ENCODE assay signal across 9 cellular contexts in genomic region chr17:39235555-39236221, GRCh38. TPM values are rescaled to one million over a fixed set of nuclear protein-coding genes. Genes with fewer than 3 reads are reported as not detected.
DNase-seq lines count a peak whose midpoint lies in the region; ATAC-seq and TF ChIP-seq lines count a peak whose summit lies in the region.
"Had no signal": no experiment of that assay in that cellular context is flagged by ENCODE, and none has a peak within 500 bp of the region (broad histone marks: within the 10 kb centered on the region; RNA-seq: fewer than 3 reads in every experiment).

No MANE protein-coding gene starts in this region.

- H3K4me2 ChIP-seq in GM23338: no peak overlapping the region; the same call in 1 of the 2 replicates

- H3K27me3 Mint-ChIP-seq in GM23338 (ENCODE audit: insufficient read depth, low read depth, poor library complexity): peaks cover 13% of the 10 kb centered on the region
- peaks cover 15% of the 10 kb centered on the region for H3K27me3 Mint-ChIP-seq in activated B cell treated with CpG ODN at 0.5 μM for 24 hours

- no peaks in the 10 kb centered on the region for H3K9me2 ChIP-seq in GM23338 (ENCODE audit: insufficient read depth)

- H3K4me1 Mint-ChIP-seq in GM23338: peaks cover 19% of the 10 kb centered on the region
- peaks cover 27% of the 10 kb centered on the region for H3K4me1 Mint-ChIP-seq in activated B cell treated with CpG ODN at 0.5 μM for 24 hours

- no peaks in the 10 kb centered on the region for H3K9me3 ChIP-seq in esophagus muscularis mucosa

- DNase-seq in CMK (ENCODE audit: low read depth) (peak; percentile 51), GM23338 (ENCODE audit: low spot score) (peak; percentile 96), NCI-H2196 treated with DMSO at 0.1 percent for 48 hours (lab: John Stamatoyannopoulos, UW; ENCODE audit: unreplicated experiment) (peak; percentile 4), activated B cell treated with CpG ODN at 0.5 μM for 24 hours (no peak), esophagus muscularis mucosa (ENCODE audit: extremely low spot score) (no peak), posterior vena cava (ENCODE audit: low spot score) (peak; percentile 19), inferior parietal cortex (ENCODE audit: extremely low spot score) (no peak)

- H3K9me3 Mint-ChIP-seq in GM23338 (no peaks in the 10 kb centered on the region), activated B cell treated with CpG ODN at 0.5 μM for 24 hours (no peaks in the 10 kb centered on the region)
- H3K9me3 Mint-ChIP-seq: T-helper 1 cell treated with Interleukin-12 subunit alpha and Interleukin-12 subunit beta and Interleukin-4 antibody, amounts not matched to agents 30 μg/mL and 1 μg/mL, for 36 hours had no signal

- H4K20me1 ChIP-seq in GM23338 (replicated peaks; ENCODE audit: insufficient read depth): no peaks in the 10 kb centered on the region

- H3K27ac ChIP-seq in GM23338 (ENCODE audit: low read depth) (no peak overlapping the region), esophagus muscularis mucosa (replicated peaks in 1 of 4) (no peak overlapping the region)

- H3K36me3 Mint-ChIP-seq in GM23338 (ENCODE audit: low read depth) (no peaks in the 10 kb centered on the region), activated B cell treated with CpG ODN at 0.5 μM for 24 hours (ENCODE audit: low read depth) (no peaks in the 10 kb centered on the region)

- TF ChIP-seq POLR2A in esophagus muscularis mucosa (IDR thresholded peaks at IDR 0.05; ENCODE audit: low read depth): no peak

- peak; percentile 79 for ATAC-seq in GM23338
- peak; percentile 27 for ATAC-seq in activated B cell treated with CpG ODN at 0.5 μM for 24 hours (ENCODE audit: low read depth)
- ATAC-seq in HG03159 (IDR thresholded peaks at IDR 0.05; ENCODE audit: unreplicated experiment): no peak

- TF ChIP-seq CTCF in GM23338 (conservative IDR thresholded peaks at IDR 0.05; ENCODE audit: low read depth in 2 of 2): peak; percentile 93 to 99
- TF ChIP-seq CTCF in activated B cell treated with CpG ODN at 0.5 μM for 24 hours (IDR thresholded peaks at IDR 0.05): no peak
- TF ChIP-seq CTCF in esophagus muscularis mucosa (IDR thresholded peaks at IDR 0.05): peak; percentile 26 to 32 (median 29)

- H3K79me2 ChIP-seq in GM23338 (replicated peaks; ENCODE audit: insufficient read depth): no peaks in the 10 kb centered on the region

- H3K4me1 ChIP-seq in GM23338 (ENCODE audit: insufficient read depth): peaks cover 9% of the 10 kb centered on the region
- H3K4me1 ChIP-seq in esophagus muscularis mucosa: peaks cover 9 to 15% (median 12%) of the 10 kb centered on the region in 4 donors

- 32% methylated on average over 15 of the region's 16 CpGs for WGBS in esophagus muscularis mucosa

- H3K4me3 ChIP-seq in GM23338 (no peak overlapping the region), esophagus muscularis mucosa (no peak overlapping the region)

- no peak overlapping the region for H3K4me3 Mint-ChIP-seq in GM23338
- no peak overlapping the region for H3K4me3 Mint-ChIP-seq in activated B cell treated with CpG ODN at 0.5 μM for 24 hours
- H3K4me3 Mint-ChIP-seq: T-helper 1 cell treated with Interleukin-12 subunit alpha and Interleukin-12 subunit beta and Interleukin-4 antibody, amounts not matched to agents 30 μg/mL and 1 μg/mL, for 36 hours had no signal

- peaks cover 14% of the 10 kb centered on the region; the same call in 1 of the 2 replicates for H3F3A ChIP-seq in GM23338 (replicated peaks; ENCODE audit: low read depth)

- H3K27me3 ChIP-seq in GM23338 (ENCODE audit: insufficient read depth): no peaks in the 10 kb centered on the region
- peaks cover 0 to 86% (median 8%) of the 10 kb centered on the region in 4 donors for H3K27me3 ChIP-seq in esophagus muscularis mucosa

- intact Hi-C loops in activated B cell treated with CpG ODN at 0.5 μM for 24 hours (cut with micrococcal nuclease): no loop called here
- intact Hi-C loops in esophagus muscularis mucosa (cut with DNase I): no loop called here
- intact Hi-C loops in posterior vena cava (cut with DNase I): loop anchor here in 1 of 2 donors (10.0 kb wide), 1 partner anchor 251 kb away; no protein-coding TSS in a partner anchor

- no peaks in the 10 kb centered on the region for H3K36me3 ChIP-seq in GM23338 (ENCODE audit: insufficient read depth)
- H3K36me3 ChIP-seq in esophagus muscularis mucosa: no peaks in the 10 kb centered on the region

- H3K27ac Mint-ChIP-seq in GM23338 (no peak overlapping the region), activated B cell treated with CpG ODN at 0.5 μM for 24 hours (no peak overlapping the region)
- H3K27ac Mint-ChIP-seq: T-helper 1 cell treated with Interleukin-12 subunit alpha and Interleukin-12 subunit beta and Interleukin-4 antibody, amounts not matched to agents 30 μg/mL and 1 μg/mL, for 36 hours had no signal

- POLR2A ChIA-PET in activated B cell treated with CpG ODN at 0.5 μM for 24 hours (lab: Charles Lee): interaction anchor here (0.6 to 1.0 kb wide), 3 partner anchors 9 to 315 kb away, joined by 4 to 8 read pairs (median 4); partner anchors contain the start of gene RPL19

- CTCF ChIA-PET in activated B cell treated with CpG ODN at 0.5 μM for 24 hours (lab: Charles Lee): interaction anchor here (0.7 to 13.1 kb wide), 6 partner anchors 9 to 253 kb away, joined by 3 to 151 read pairs (median 4); no protein-coding TSS in a partner anchor

- TF ChIP-seq EP300 in esophagus muscularis mucosa (IDR thresholded peaks at IDR 0.05): no peak

- H2AFZ ChIP-seq in GM23338: no peak overlapping the region

TF ChIP-seq in GM23338, 12 proteins besides CTCF, POLR2A, EP300 and RAD21:
- TF ChIP-seq CREB1 (CRISPR knock-in tag; IDR thresholded peaks at IDR 0.05; ENCODE audit: low read depth) (no peak), REST (IDR thresholded peaks at IDR 0.05; ENCODE audit: unreplicated experiment) (no peak), STAT1 (IDR thresholded peaks at IDR 0.05; ENCODE audit: unreplicated experiment) (no peak)

RNA-seq across cellular contexts. Expression of gene STAC2, which starts 9.9 kb away (rescaled TPM):
- total RNA-seq in GM23338 (2014; rRNA removed; shearing (Covaris generic)): 1.7 and 3.1 TPM in 2 replicates
- polyA plus RNA-seq in GM23338 (2016; fragmentation: Nextera tagmentation; extraction: Ambion mirVana): 1.9 and 2.0 TPM in 2 replicates
- not detected in 2 replicates for total RNA-seq in activated B cell treated with CpG ODN at 0.5 μM for 24 hours
- under 1 TPM in 2 of 4 donors, not detected in 2; 0.17 to 0.29 TPM for total RNA-seq in esophagus muscularis mucosa
- total RNA-seq in posterior vena cava: 1 to 10 TPM in 1 of 2 donors, under 1 TPM in 1; 0.71 to 1.2 TPM

RNA-seq across cellular contexts. Expression of gene RPL19, which starts 35.6 kb away (rescaled TPM):
- total RNA-seq in GM23338 (2014; rRNA removed; shearing (Covaris generic)): 1,594 and 1,843 TPM in 2 replicates
- 2,627 and 2,838 TPM in 2 replicates for polyA plus RNA-seq in GM23338 (2016; fragmentation: Nextera tagmentation; extraction: Ambion mirVana)
- total RNA-seq in activated B cell treated with CpG ODN at 0.5 μM for 24 hours (3,324 and 3,891 TPM in 2 replicates), esophagus muscularis mucosa (1,000 to 10,000 TPM; 1,760 to 2,905 (median 2,361) TPM), posterior vena cava (1,000 to 10,000 TPM; 1,084 to 1,135 TPM)

RNA-seq across cellular contexts. Expression of gene CACNB1, which starts 38.2 kb away (rescaled TPM):
- 12.5 and 13.1 TPM in 2 replicates for total RNA-seq in GM23338 (2014; rRNA removed; shearing (Covaris generic))
- 7.8 and 8.4 TPM in 2 replicates for polyA plus RNA-seq in GM23338 (2016; fragmentation: Nextera tagmentation; extraction: Ambion mirVana)
- total RNA-seq in activated B cell treated with CpG ODN at 0.5 μM for 24 hours (4.5 and 5.7 TPM in 2 replicates), esophagus muscularis mucosa (1 to 10 TPM; 3.1 to 8.0 (median 5.4) TPM), posterior vena cava (10 to 100 TPM in 1 of 2 donors, 1 to 10 TPM in 1; 8.8 to 11.3 TPM)

Comparison
In these comparisons a context has a peak if more than half of its experiments do, and no peak if none do; other contexts are left out.
1. DNase-seq: peak in CMK (single experiment), GM23338 (single experiment), NCI-H2196 treated with DMSO at 0.1 percent for 48 hours (single experiment) and posterior vena cava (single experiment); none in activated B cell treated with CpG ODN at 0.5 μM for 24 hours (single experiment), esophagus muscularis mucosa (single experiment) and inferior parietal cortex (single experiment).